ENCODE assay signal across 8 cellular contexts in the genomic region with DNA sequence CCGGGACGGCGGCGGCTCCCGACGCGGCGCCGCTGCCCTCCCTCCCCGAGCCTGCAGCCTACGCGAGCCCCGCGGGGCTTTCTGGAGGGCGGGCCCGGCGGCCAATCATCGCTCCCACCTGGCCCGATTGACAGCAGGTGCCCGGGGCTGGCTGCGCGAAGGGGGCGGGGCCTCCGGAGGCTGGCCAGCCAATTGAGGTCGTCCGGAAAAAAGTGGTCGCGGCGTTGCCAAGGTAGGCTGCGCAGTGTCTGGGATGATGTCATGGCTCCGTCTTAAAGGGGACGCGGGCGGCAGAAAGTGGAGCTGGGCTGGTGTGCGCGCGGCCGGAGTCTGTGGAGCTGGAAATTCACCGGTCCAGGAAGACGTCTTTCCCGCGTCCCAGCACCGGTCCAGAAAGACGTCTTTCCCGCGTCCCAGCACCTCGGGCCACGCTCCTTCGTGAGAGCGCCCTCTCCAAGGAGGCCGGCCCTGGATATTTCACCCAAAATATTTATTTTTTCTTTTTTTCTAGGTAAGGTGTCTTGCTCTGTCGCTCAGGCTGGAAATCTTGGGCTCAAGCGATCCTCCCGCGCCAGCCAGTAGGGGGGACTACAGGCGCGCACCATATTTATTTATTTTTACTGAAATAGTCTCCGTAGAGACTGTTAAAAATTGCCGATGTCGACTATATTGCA. TPM values are rescaled to one million over a fixed set of nuclear protein-coding genes. Genes with fewer than 3 reads are reported as not detected.
DNase-seq lines count a peak whose midpoint lies in the region; ATAC-seq and TF ChIP-seq lines count a peak whose summit lies in the region.

A gene (minus strand): TSS at position 83 of the 674 bp plus-strand sequence. CDS start 154 bp downstream, outside the sequence.

- H3K27me3 Mint-ChIP-seq in activated CD4-positive, alpha-beta T cell treated with anti-CD3 and anti-CD28 coated beads, Interleukin-2, amount 10 ng/mL, durations not matched to agents 7 days and 5 days: no peaks in the 10 kb centered on the region

- ATAC-seq in GM19351 (IDR thresholded peaks at IDR 0.05; ENCODE audit: unreplicated experiment) (peak; percentile 85), HG03521 (IDR thresholded peaks at IDR 0.05; ENCODE audit: unreplicated experiment) (peak; percentile 83), left colon (peak; percentile 89)

- peak within 1 kb of the TSS; percentile 95 for H3K4me3 Mint-ChIP-seq in activated CD4-positive, alpha-beta T cell treated with anti-CD3 and anti-CD28 coated beads, Interleukin-2, amount 10 ng/mL, durations not matched to agents 7 days and 5 days

- peak within 1 kb of the TSS; percentile 96 for H3K27ac Mint-ChIP-seq in activated CD4-positive, alpha-beta T cell treated with anti-CD3 and anti-CD28 coated beads, Interleukin-2, amount 10 ng/mL, durations not matched to agents 7 days and 5 days

- intact Hi-C loops in left colon (cut with DNase I, micrococcal nuclease): no loop called here

- CTCF ChIA-PET in activated CD4-positive, alpha-beta T cell treated with anti-CD3 and anti-CD28 coated beads, Interleukin-2, amount 10 ng/mL, durations not matched to agents 7 days and 5 days (lab: Charles Lee): interaction anchor here (0.8 to 7.6 kb wide), 11 partner anchors 9 to 799 kb away, joined by 3 to 75 read pairs (median 6); a partner anchor contains a TSS

- H3K27ac ChIP-seq in C4-2B: peak within 1 kb of the TSS; percentile 93

- peak; percentile 75 for TF ChIP-seq CTCF in C4-2B (conservative IDR thresholded peaks at IDR 0.05)

- no peaks in the 10 kb centered on the region for H3K9me3 Mint-ChIP-seq in activated CD4-positive, alpha-beta T cell treated with anti-CD3 and anti-CD28 coated beads, Interleukin-2, amount 10 ng/mL, durations not matched to agents 7 days and 5 days

- DNase-seq in NCI-H69 (lab: John Stamatoyannopoulos, UW) (peak; percentile 97), cortex of kidney (lab: John Stamatoyannopoulos, UW) (peak; percentile 77), left colon (peak; percentile 98)
- peak; percentile 97 for DNase-seq in activated CD4-positive, alpha-beta T cell treated with anti-CD3 and anti-CD28 coated beads, Interleukin-2, amount 10 ng/mL, durations not matched to agents 7 days and 5 days
- DNase-seq in stimulated activated CD4-positive, alpha-beta T cell treated with anti-CD3 and anti-CD28 coated beads, Interleukin-1b, Interleukin-23, amount 100 ng/mL, for 48 hours: peak; percentile 98

- POLR2A ChIA-PET in activated CD4-positive, alpha-beta T cell treated with anti-CD3 and anti-CD28 coated beads, Interleukin-2, amount 10 ng/mL, durations not matched to agents 7 days and 5 days (lab: Charles Lee): interaction anchor here (1.3 to 2.2 kb wide), 4 partner anchors 12 to 73 kb away, joined by 4 to 9 read pairs (median 7); a partner anchor contains a TSS

- peaks cover 29% of the 10 kb centered on the region for H3K4me1 Mint-ChIP-seq in activated CD4-positive, alpha-beta T cell treated with anti-CD3 and anti-CD28 coated beads, Interleukin-2, amount 10 ng/mL, durations not matched to agents 7 days and 5 days

- H3K36me3 Mint-ChIP-seq in activated CD4-positive, alpha-beta T cell treated with anti-CD3 and anti-CD28 coated beads, Interleukin-2, amount 10 ng/mL, durations not matched to agents 7 days and 5 days (ENCODE audit: low read depth): peaks cover 12% of the 10 kb centered on the region

RNA-seq across cellular contexts. Expression of the gene that starts here (rescaled TPM):
- 10 to 100 TPM; 62.9 to 68.3 TPM for total RNA-seq in activated CD4-positive, alpha-beta T cell treated with anti-CD3 and anti-CD28 coated beads, Interleukin-2, amount 10 ng/mL, durations not matched to agents 7 days and 5 days
- total RNA-seq in left colon: 10 to 100 TPM; 67.4 to 79.2 TPM

Comparison
In these comparisons a context has a peak if more than half of its experiments do, and no peak if none do; other contexts are left out.
1. Peak in every context shown above with its lines: DNase-seq, ATAC-seq and H3K27ac ChIP-seq.